Comparison of ENCODE assay signal across 8 cellular contexts in genomic region chr19:2475702-2476450, GRCh38. TPM values are rescaled to one million over a fixed set of nuclear protein-coding genes. Genes with fewer than 3 reads are reported as not detected.
DNase-seq lines count a peak whose midpoint lies in the region; ATAC-seq and TF ChIP-seq lines count a peak whose summit lies in the region.

GADD45B (plus strand) TSS chr19:2476127; CDS start chr19:2476359, 232 bp downstream.

- H3K4me2 ChIP-seq in DOHH2 (ENCODE audit: low read length), result peak within 1 kb of the TSS; percentile 92

- H3K27ac ChIP-seq in DOHH2 (ENCODE audit: low read depth, low read length), result peak within 1 kb of the TSS; percentile 93

- peaks cover 13% of the 10 kb centered on the region for H3K4me1 Mint-ChIP-seq in activated T-helper 2 cell treated with anti-CD3 and anti-CD28 coated beads, Interferon-gamma antibody, Interleukin-2, Interleukin-4, amounts not matched to agents 10 μg/mL and 5 μg/mL and 100 μg/mL, durations not matched to agents 14 hours and 24 hours and 36 hours (ENCODE audit: low read depth)
- peaks cover 27 to 52% of the 10 kb centered on the region in 2 donors for H3K4me1 Mint-ChIP-seq in natural killer cell

- peak; percentile 100 for TF ChIP-seq POLR2A in Raji (IDR thresholded peaks at IDR 0.05; ENCODE audit: insufficient read depth, low read depth, low read length)

- H3K27ac Mint-ChIP-seq in activated T-helper 2 cell treated with anti-CD3 and anti-CD28 coated beads, Interferon-gamma antibody, Interleukin-2, Interleukin-4, amounts not matched to agents 10 μg/mL and 5 μg/mL and 100 μg/mL, durations not matched to agents 14 hours and 24 hours and 36 hours, result peak within 1 kb of the TSS; percentile 89
- H3K27ac Mint-ChIP-seq in natural killer cell, result peak within 1 kb of the TSS; percentile 96 to 98

- peaks cover 30% of the 10 kb centered on the region for H3K36me3 ChIP-seq in DOHH2 (ENCODE audit: control insufficient read depth, low read length)

- peak; percentile 59 to 81 (median 70) for ATAC-seq in natural killer cell

- peaks cover 3% of the 10 kb centered on the region for H3K27me3 Mint-ChIP-seq in activated T-helper 2 cell treated with anti-CD3 and anti-CD28 coated beads, Interferon-gamma antibody, Interleukin-2, Interleukin-4, amounts not matched to agents 10 μg/mL and 5 μg/mL and 100 μg/mL, durations not matched to agents 14 hours and 24 hours and 36 hours (ENCODE audit: low read depth)
- no peaks in the 10 kb centered on the region for H3K27me3 Mint-ChIP-seq in natural killer cell (ENCODE audit: low read depth in 2 of 2)

- peaks cover 39% of the 10 kb centered on the region for H3K4me1 ChIP-seq in DOHH2 (ENCODE audit: control insufficient read depth, low read length)

- intact Hi-C loops in activated T-helper 2 cell treated with anti-CD3 and anti-CD28 coated beads, Interferon-gamma antibody, Interleukin-2, Interleukin-4, amounts not matched to agents 10 μg/mL and 5 μg/mL and 100 μg/mL, durations not matched to agents 14 hours and 24 hours and 36 hours (cut with micrococcal nuclease), result loop anchor here (1.0 kb wide), 1 partner anchor 77 kb away; no protein-coding TSS in a partner anchor
- intact Hi-C loops in natural killer cell (cut with micrococcal nuclease), result loop anchor here (1.0 to 5.0 kb wide), 4 partner anchors 76 to 137 kb away; no protein-coding TSS in a partner anchor

- peaks cover 40% of the 10 kb centered on the region for H3K79me2 ChIP-seq in DOHH2 (ENCODE audit: control insufficient read depth, low read length)

- peaks cover 10% of the 10 kb centered on the region; the same call in 1 of the 2 replicates for H4K20me1 ChIP-seq in DOHH2 (ENCODE audit: control insufficient read depth, insufficient read depth, low read depth, low read length)

- H3F3A ChIP-seq in DOHH2 (ENCODE audit: control insufficient read depth, insufficient read depth), result peaks cover 24% of the 10 kb centered on the region

- H3K27me3 ChIP-seq in DOHH2 (ENCODE audit: control insufficient read depth, low read length), result no peaks in the 10 kb centered on the region

- H3K4me3 ChIP-seq in DOHH2 (ENCODE audit: low read length) (peak within 1 kb of the TSS; percentile 99), fibroblast of mammary gland (ENCODE audit: control insufficient read depth, low read depth, low read length) (peak within 1 kb of the TSS; percentile 100)

- H3K4me3 Mint-ChIP-seq in activated T-helper 2 cell treated with anti-CD3 and anti-CD28 coated beads, Interferon-gamma antibody, Interleukin-2, Interleukin-4, amounts not matched to agents 10 μg/mL and 5 μg/mL and 100 μg/mL, durations not matched to agents 14 hours and 24 hours and 36 hours (ENCODE audit: low read depth), result peak within 1 kb of the TSS; percentile 96
- H3K4me3 Mint-ChIP-seq in natural killer cell, result peak within 1 kb of the TSS; percentile 97

- peaks cover 28% of the 10 kb centered on the region for H3K36me3 Mint-ChIP-seq in activated T-helper 2 cell treated with anti-CD3 and anti-CD28 coated beads, Interferon-gamma antibody, Interleukin-2, Interleukin-4, amounts not matched to agents 10 μg/mL and 5 μg/mL and 100 μg/mL, durations not matched to agents 14 hours and 24 hours and 36 hours (ENCODE audit: low read depth)
- H3K36me3 Mint-ChIP-seq in natural killer cell, result no peaks in the 10 kb centered on the region

- TF ChIP-seq CTCF in DOHH2 (IDR thresholded peaks at IDR 0.05; ENCODE audit: low read depth, low read length, poor library complexity, severe bottlenecking) (no peak), fibroblast of mammary gland (conservative IDR thresholded peaks at IDR 0.05; ENCODE audit: control insufficient read depth, insufficient read depth, low read depth, low read length) (no peak), natural killer cell (IDR thresholded peaks at IDR 0.05) (no peak)

- DNase-seq in GOT3 (lab: John Stamatoyannopoulos, UW), result peak; percentile 96
- peak; percentile 97 for DNase-seq in LoVo (ENCODE audit: low spot score)
- DNase-seq in activated T-helper 2 cell treated with anti-CD3 and anti-CD28 coated beads, Interferon-gamma antibody, Interleukin-2, Interleukin-4, amounts not matched to agents 10 μg/mL and 5 μg/mL and 100 μg/mL, durations not matched to agents 14 hours and 24 hours and 36 hours (ENCODE audit: low spot score), result peak; percentile 95
- DNase-seq in fibroblast of mammary gland (ENCODE audit: low read depth), result peak; percentile 97
- peak; percentile 95 for DNase-seq in natural killer cell
- DNase-seq in stimulated activated naive CD4-positive, alpha-beta T cell (lab: John Stamatoyannopoulos, UW), result peak; percentile 94 to 98 (median 96)

- H3K9me2 ChIP-seq in DOHH2 (replicated peaks; ENCODE audit: control insufficient read depth, low read length), result no peaks in the 10 kb centered on the region

- no peaks in the 10 kb centered on the region for H3K9me3 ChIP-seq in DOHH2 (ENCODE audit: control insufficient read depth, insufficient read depth, low read length)

- no peaks in the 10 kb centered on the region for H3K9me3 Mint-ChIP-seq in activated T-helper 2 cell treated with anti-CD3 and anti-CD28 coated beads, Interferon-gamma antibody, Interleukin-2, Interleukin-4, amounts not matched to agents 10 μg/mL and 5 μg/mL and 100 μg/mL, durations not matched to agents 14 hours and 24 hours and 36 hours
- H3K9me3 Mint-ChIP-seq in natural killer cell, result no peaks in the 10 kb centered on the region

RNA-seq across cellular contexts. Expression of gene GADD45B, which starts in this region (rescaled TPM):
- 90.7 and 95.2 TPM in 2 replicates for total RNA-seq in activated T-helper 2 cell treated with anti-CD3 and anti-CD28 coated beads, Interferon-gamma antibody, Interleukin-2, Interleukin-4, amounts not matched to agents 10 μg/mL and 5 μg/mL and 100 μg/mL, durations not matched to agents 14 hours and 24 hours and 36 hours
- total RNA-seq in natural killer cell, result 100 to 1,000 TPM; 198 to 247 (median 212) TPM

Comparison
In these comparisons a context has a peak if more than half of its experiments do, and no peak if none do; other contexts are left out.
1. Peak in every context shown above with its lines: DNase-seq, ATAC-seq, H3K4me3 ChIP-seq and H3K27ac ChIP-seq.